Comparison of ENCODE assay signal across 8 cellular contexts in genomic region chr1:145535461-145535860, GRCh38.
DNase-seq lines count a peak whose midpoint lies in the region; TF ChIP-seq lines count a peak whose summit lies in the region.
"Not testable (repeated sequence)": the region's sequence is repeated elsewhere in the genome, so short reads cannot be mapped to it uniquely, and the experiment has no call there.

No MANE protein-coding gene starts in this region.

- H4K20me1 ChIP-seq in mammary epithelial cell (ENCODE audit: insufficient read depth, low read length): not testable (repeated sequence)

- H3K4me2 ChIP-seq in mammary epithelial cell (ENCODE audit: insufficient read depth, low read depth, low read length): not testable (repeated sequence)

- dilution Hi-C loops in mammary epithelial cell (cut with HindIII; ENCODE audit: low sequenced_read_pairs): not testable (repeated sequence)

- H3K4me1 ChIP-seq in SJCRH30; mammary epithelial cell (ENCODE audit: insufficient read depth, low read length): not testable (repeated sequence)

- H3K36me3 ChIP-seq in SJCRH30; mammary epithelial cell (ENCODE audit: insufficient read depth, low read length): not testable (repeated sequence)

- H2AFZ ChIP-seq in mammary epithelial cell (ENCODE audit: low read depth, low read length): not testable (repeated sequence)

- CTCF ChIA-PET in mammary epithelial cell (lab: Charles Lee; ENCODE audit: low non-redundant PET): not testable (repeated sequence)

- not testable (repeated sequence) for H3K27ac ChIP-seq in SJCRH30; mammary epithelial cell (ENCODE audit: insufficient read depth, low read depth, low read length)

- H3K9me3 ChIP-seq in SJCRH30 (replicated peaks); mammary epithelial cell (replicated peaks; ENCODE audit: insufficient read depth, low read length): not testable (repeated sequence)

- in situ Hi-C loops in mammary epithelial cell (cut with MboI; ENCODE audit: low sequenced_read_pairs in 2 of 2): not testable (repeated sequence)

- WGBS in mammary epithelial cell (ENCODE audit: low coverage, missing lambda C conversion rate): 13% methylated on average over 1 of the region's 2 CpGs

- H3K27me3 ChIP-seq in SJCRH30; mammary epithelial cell (ENCODE audit: insufficient read depth, low read length): not testable (repeated sequence)

- not testable (repeated sequence) for H3K4me3 ChIP-seq in SJCRH30; mammary epithelial cell (replicated peaks in 1 of 3; ENCODE audit: insufficient read depth in 1 of 3, low read depth in 2 of 3, low read length in 3 of 3); fibroblast of villous mesenchyme (ENCODE audit: low read depth, low read length); retinal pigment epithelial cell (ENCODE audit: low read length)

- not testable (repeated sequence) for TF ChIP-seq CTCF in mammary epithelial cell (conservative IDR thresholded peaks at IDR 0.05 in 1 of 2, IDR thresholded peaks at IDR 0.05 in 1 of 2; ENCODE audit: extremely low read depth in 1 of 2, insufficient read depth in 1 of 2, low read depth in 1 of 2, low read length in 2 of 2); fibroblast of villous mesenchyme (IDR thresholded peaks at IDR 0.05; ENCODE audit: insufficient read depth, low read depth, low read length); retinal pigment epithelial cell (conservative IDR thresholded peaks at IDR 0.05; ENCODE audit: low read depth, low read length)

- not testable (repeated sequence) for H3K9ac ChIP-seq in mammary epithelial cell (ENCODE audit: insufficient read depth, low read length)

- intact Hi-C loops in mammary epithelial cell (cut with micrococcal nuclease): not testable (repeated sequence)

- not testable (repeated sequence) for H3K79me2 ChIP-seq in mammary epithelial cell (ENCODE audit: insufficient read depth, low read length)

- peak; percentile 2 for DNase-seq in AG08395 (ENCODE audit: low spot score)
- peak; percentile 37 for DNase-seq in GM04503 (ENCODE audit: low read depth)
- peak; percentile 81 for DNase-seq in M059J (ENCODE audit: low read depth)
- DNase-seq in SJCRH30: peak; percentile 38
- DNase-seq in mammary epithelial cell: peak; percentile 62
- peak; percentile 66 for DNase-seq in fibroblast of villous mesenchyme (ENCODE audit: low read depth)
- peak; percentile 79 for DNase-seq in kidney glomerular epithelial cell (lab: John Stamatoyannopoulos, UW)
- DNase-seq in retinal pigment epithelial cell (ENCODE audit: low read depth): peak; percentile 71

- not testable (repeated sequence) for BruUV-seq in mammary epithelial cell (replicated peaks; lab: Mats Ljungman, UMichigan)

Comparison
In these comparisons a context has a peak if more than half of its experiments do, and no peak if none do; other contexts are left out.
1. DNase-seq: peak in every context shown above with its lines; median percentile 81 in M059J; 79 in kidney glomerular epithelial cell; 71 in retinal pigment epithelial cell; 66 in fibroblast of villous mesenchyme; 62 in mammary epithelial cell; 38 in SJCRH30; 37 in GM04503; 2 in AG08395.